1 cellular context compared by ENCODE assay signal in the genomic region with DNA sequence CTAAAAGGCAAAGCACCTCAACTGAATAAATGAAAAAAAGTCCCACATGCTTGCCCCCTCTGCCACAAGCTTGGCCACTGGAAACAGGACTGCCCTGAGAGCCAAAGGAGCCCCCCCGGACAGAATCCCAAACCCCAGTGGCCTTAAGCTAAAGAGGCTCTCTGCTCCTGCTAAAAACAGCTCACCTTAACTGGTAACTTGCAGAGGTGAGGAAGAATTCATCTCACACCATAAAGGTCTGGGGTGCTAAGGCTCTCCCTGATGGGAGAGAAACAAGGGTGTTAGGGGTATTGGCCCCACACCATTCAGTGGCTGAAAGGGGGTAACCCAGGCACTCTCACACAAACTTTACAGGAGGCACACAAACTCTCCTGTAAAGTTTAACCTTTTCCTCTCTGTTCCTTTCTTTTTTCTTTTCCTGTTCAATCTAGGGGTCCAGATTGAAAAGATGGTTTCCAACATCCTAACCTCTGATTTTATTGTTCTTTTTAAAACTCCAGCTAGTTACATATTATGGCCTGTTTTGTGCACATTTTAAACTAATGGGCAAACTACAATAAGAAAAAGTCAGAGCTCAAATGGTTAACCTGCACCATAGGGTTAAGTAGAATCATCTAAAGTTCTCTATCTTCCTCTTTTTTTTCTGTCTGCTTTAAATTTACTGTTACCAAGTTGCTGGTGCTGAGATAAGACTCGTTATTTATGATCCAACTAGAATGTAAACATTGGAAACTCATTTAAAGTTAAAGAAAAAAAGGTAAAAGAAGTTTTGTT.
TF ChIP-seq lines count a peak whose summit lies in the region.

No MANE protein-coding gene starts in this region.

TF ChIP-seq in K562, 482 proteins besides CTCF, POLR2A, EP300 and RAD21 (continued from another document and continues in another):
- TF ChIP-seq CHD7 (IDR thresholded peaks at IDR 0.05; ENCODE audit: low read depth, low read length) = no peak
- TF ChIP-seq CBFA2T3 (IDR thresholded peaks at IDR 0.05) = peak; percentile 44; the same call in 1 of the 2 replicates
- TF ChIP-seq STAT5B (CRISPR knock-in tag; IDR thresholded peaks at IDR 0.05) = no peak
- TF ChIP-seq NCOA6 (IDR thresholded peaks at IDR 0.05) = no peak
- TF ChIP-seq NR4A1 (CRISPR knock-in tag; IDR thresholded peaks at IDR 0.05) = no peak
- TF ChIP-seq NR4A1 (tag; IDR thresholded peaks at IDR 0.05) = no peak
- TF ChIP-seq, protein P1, sequence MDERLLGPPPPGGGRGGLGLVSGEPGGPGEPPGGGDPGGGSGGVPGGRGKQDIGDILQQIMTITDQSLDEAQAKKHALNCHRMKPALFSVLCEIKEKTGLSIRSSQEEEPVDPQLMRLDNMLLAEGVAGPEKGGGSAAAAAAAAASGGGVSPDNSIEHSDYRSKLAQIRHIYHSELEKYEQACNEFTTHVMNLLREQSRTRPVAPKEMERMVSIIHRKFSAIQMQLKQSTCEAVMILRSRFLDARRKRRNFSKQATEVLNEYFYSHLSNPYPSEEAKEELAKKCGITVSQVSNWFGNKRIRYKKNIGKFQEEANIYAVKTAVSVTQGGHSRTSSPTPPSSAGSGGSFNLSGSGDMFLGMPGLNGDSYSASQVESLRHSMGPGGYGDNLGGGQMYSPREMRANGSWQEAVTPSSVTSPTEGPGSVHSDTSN (CRISPR knock-in tag; IDR thresholded peaks at IDR 0.05; ENCODE audit: low read depth) = no peak
- TF ChIP-seq, protein P1 (tag; conservative IDR thresholded peaks at IDR 0.05; ENCODE audit: low read depth) = peak; percentile 98
- peak; percentile 39; the same call in 1 of the 2 replicates for TF ChIP-seq TAL1 (IDR thresholded peaks at IDR 0.05)
- peak; percentile 90 for TF ChIP-seq NFRKB (IDR thresholded peaks at IDR 0.05; ENCODE audit: low read depth)
- TF ChIP-seq BRD4 (IDR thresholded peaks at IDR 0.05) = 0 out of 2 replicates have a peak, but pooled peaks have one; percentile 40
- TF ChIP-seq TAF15 (IDR thresholded peaks at IDR 0.05; ENCODE audit: low read depth, low read length) = no peak
- no peak for TF ChIP-seq ZNF584 (CRISPR knock-in tag; IDR thresholded peaks at IDR 0.05; ENCODE audit: low read depth)
- peak; percentile 17; the same call in 1 of the 2 replicates for TF ChIP-seq PHF8 (IDR thresholded peaks at IDR 0.05; ENCODE audit: borderline replicate concordance, low read length)
- TF ChIP-seq, protein P2, sequence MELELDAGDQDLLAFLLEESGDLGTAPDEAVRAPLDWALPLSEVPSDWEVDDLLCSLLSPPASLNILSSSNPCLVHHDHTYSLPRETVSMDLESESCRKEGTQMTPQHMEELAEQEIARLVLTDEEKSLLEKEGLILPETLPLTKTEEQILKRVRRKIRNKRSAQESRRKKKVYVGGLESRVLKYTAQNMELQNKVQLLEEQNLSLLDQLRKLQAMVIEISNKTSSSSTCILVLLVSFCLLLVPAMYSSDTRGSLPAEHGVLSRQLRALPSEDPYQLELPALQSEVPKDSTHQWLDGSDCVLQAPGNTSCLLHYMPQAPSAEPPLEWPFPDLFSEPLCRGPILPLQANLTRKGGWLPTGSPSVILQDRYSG (tag; conservative IDR thresholded peaks at IDR 0.05; ENCODE audit: low read depth) = peak; percentile 58; the same call in 1 of the 2 replicates
- no peak for TF ChIP-seq NFIC (IDR thresholded peaks at IDR 0.05)
- TF ChIP-seq SLC30A9 (CRISPR knock-in tag; IDR thresholded peaks at IDR 0.05) = no peak
- peak; percentile 69; the same call in 1 of the 2 replicates for TF ChIP-seq FOXM1 (IDR thresholded peaks at IDR 0.05; ENCODE audit: low read depth)
- TF ChIP-seq FOXM1 (CRISPR knock-in tag; IDR thresholded peaks at IDR 0.05; ENCODE audit: low read depth) = no peak
- peak; percentile 81; the same call in 1 of the 2 replicates for TF ChIP-seq GATAD2A (IDR thresholded peaks at IDR 0.05)
- peak; percentile 73 for TF ChIP-seq TOE1 (IDR thresholded peaks at IDR 0.05; ENCODE audit: borderline replicate concordance)
- no peak for TF ChIP-seq TOE1 (CRISPR knock-in tag; IDR thresholded peaks at IDR 0.05; ENCODE audit: borderline replicate concordance, low read depth)
- TF ChIP-seq TEAD4 (IDR thresholded peaks at IDR 0.05; ENCODE audit: low read length) = peak; percentile 61; the same call in 1 of the 2 replicates
- no peak for TF ChIP-seq TEAD4 (CRISPR knock-in tag; IDR thresholded peaks at IDR 0.05; ENCODE audit: borderline replicate concordance)
- TF ChIP-seq ZNF274 (IDR thresholded peaks at IDR 0.05; ENCODE audit: borderline replicate concordance, low read depth, low read length) = no peak
- no peak for TF ChIP-seq HDAC8 (tag; IDR thresholded peaks at IDR 0.05)
- TF ChIP-seq HMBOX1 (IDR thresholded peaks at IDR 0.05) = peak; percentile 93
- TF ChIP-seq USF2 (CRISPR knock-in tag; IDR thresholded peaks at IDR 0.05) = no peak
- TF ChIP-seq CCNT2 (IDR thresholded peaks at IDR 0.05; ENCODE audit: borderline replicate concordance, extremely low read depth, insufficient read length, low read depth, low read length) = peak; percentile 54
- no peak for TF ChIP-seq SMAD4 (CRISPR knock-in tag; conservative IDR thresholded peaks at IDR 0.05)
- no peak for TF ChIP-seq SFPQ (IDR thresholded peaks at IDR 0.05; ENCODE audit: low read depth, low read length)
- peak; percentile 46 for TF ChIP-seq ATF7 (IDR thresholded peaks at IDR 0.05)
- 0 out of 2 replicates have a peak, but pooled peaks have one; percentile 37 for TF ChIP-seq E2F3 (CRISPR knock-in tag; IDR thresholded peaks at IDR 0.05)
- TF ChIP-seq NFE2 (IDR thresholded peaks at IDR 0.05; ENCODE audit: low read depth) = no peak
- TF ChIP-seq ELF1 (tag; IDR thresholded peaks at IDR 0.05) = 0 out of 2 replicates have a peak, but pooled peaks have one; percentile 16
